In genomic region chr2:226339616-226340015, GRCh38 we compare ENCODE assay signal across 30 cellular contexts.
"Had no signal": no experiment of that assay in that cellular context is flagged by ENCODE, and none has a peak within 500 bp of the region (broad histone marks: within the 10 kb centered on the region; RNA-seq: fewer than 3 reads in every experiment).

No MANE protein-coding gene starts in this region.

- H3K4me3 ChIP-seq: ascending aorta, breast epithelium, cardiac muscle cell, colonic mucosa had no signal

- H3K4me3 Mint-ChIP-seq: activated B cell treated with CpG ODN at 0.5 μM for 24 hours; activated CD8-positive, alpha-beta memory T cell treated with anti-CD3 and anti-CD28 coated beads, Interleukin-2, amount 10 ng/mL, durations not matched to agents 7 days and 5 days; activated CD8-positive, alpha-beta T cell treated with anti-CD3 and anti-CD28 coated beads, Interleukin-2, amount 10 ng/mL, durations not matched to agents 7 days and 5 days; activated naive CD4-positive, alpha-beta T cell treated with anti-CD3 and anti-CD28 coated beads, Interleukin-2, amount 10 ng/mL, durations not matched to agents 7 days and 5 days; activated naive CD8-positive, alpha-beta T cell treated with anti-CD3 and anti-CD28 coated beads, Interleukin-2, amount 10 ng/mL, durations not matched to agents 7 days and 5 days; activated T-cell treated with anti-CD3 and anti-CD28 coated beads, Interleukin-2, amount 50 U/mL, for 72 hours; brain; T-helper 17 cell; T-helper 2 cell treated with Interferon-gamma antibody and Interleukin-4, amounts not matched to agents 5 μg/mL and 100 μg/mL, for 36 hours had no signal

- H3K9me3 Mint-ChIP-seq: activated B cell treated with CpG ODN at 0.5 μM for 24 hours; activated naive CD4-positive, alpha-beta T cell treated with anti-CD3 and anti-CD28 coated beads, Interleukin-2, amount 10 ng/mL, durations not matched to agents 7 days and 5 days; activated naive CD4-positive, alpha-beta T cell treated with anti-CD3 and anti-CD28 coated beads, Interleukin-2, amount 50 U/mL, for 72 hours; activated naive CD8-positive, alpha-beta T cell treated with anti-CD3 and anti-CD28 coated beads, Interleukin-2, amount 10 ng/mL, durations not matched to agents 7 days and 5 days; activated T-cell treated with anti-CD3 and anti-CD28 coated beads, Interleukin-2, amount 50 U/mL, for 72 hours; brain; T-helper 2 cell treated with Interferon-gamma antibody and Interleukin-4, amounts not matched to agents 5 μg/mL and 100 μg/mL, for 36 hours had no signal

- H3K27ac Mint-ChIP-seq: activated B cell treated with CpG ODN at 0.5 μM for 24 hours; activated CD8-positive, alpha-beta memory T cell treated with anti-CD3 and anti-CD28 coated beads, Interleukin-2, amount 10 ng/mL, durations not matched to agents 7 days and 5 days; activated CD8-positive, alpha-beta T cell treated with anti-CD3 and anti-CD28 coated beads, Interleukin-2, amount 10 ng/mL, durations not matched to agents 7 days and 5 days; activated naive CD4-positive, alpha-beta T cell treated with anti-CD3 and anti-CD28 coated beads, Interleukin-2, amount 10 ng/mL, durations not matched to agents 7 days and 5 days; activated naive CD4-positive, alpha-beta T cell treated with anti-CD3 and anti-CD28 coated beads, Interleukin-2, amount 50 U/mL, for 72 hours; activated naive CD8-positive, alpha-beta T cell treated with anti-CD3 and anti-CD28 coated beads, Interleukin-2, amount 10 ng/mL, durations not matched to agents 7 days and 5 days; activated T-cell treated with anti-CD3 and anti-CD28 coated beads, Interleukin-2, amount 50 U/mL, for 72 hours; T-helper 17 cell; T-helper 2 cell treated with Interferon-gamma antibody and Interleukin-4, amounts not matched to agents 5 μg/mL and 100 μg/mL, for 36 hours had no signal

- H3K27me3 Mint-ChIP-seq: brain, T-helper 17 cell had no signal

- H3K4me1 Mint-ChIP-seq: activated B cell treated with CpG ODN at 0.5 μM for 24 hours; activated CD8-positive, alpha-beta memory T cell treated with anti-CD3 and anti-CD28 coated beads, Interleukin-2, amount 10 ng/mL, durations not matched to agents 7 days and 5 days; activated naive CD4-positive, alpha-beta T cell treated with anti-CD3 and anti-CD28 coated beads, Interleukin-2, amount 10 ng/mL, durations not matched to agents 7 days and 5 days; activated naive CD8-positive, alpha-beta T cell treated with anti-CD3 and anti-CD28 coated beads, Interleukin-2, amount 10 ng/mL, durations not matched to agents 7 days and 5 days had no signal

- H3K27ac ChIP-seq: ascending aorta, breast epithelium, cardiac muscle cell, colonic mucosa, WERI-Rb-1 had no signal

- H3K36me3 Mint-ChIP-seq: activated CD8-positive, alpha-beta memory T cell treated with anti-CD3 and anti-CD28 coated beads, Interleukin-2, amount 10 ng/mL, durations not matched to agents 7 days and 5 days; activated naive CD4-positive, alpha-beta T cell treated with anti-CD3 and anti-CD28 coated beads, Interleukin-2, amount 10 ng/mL, durations not matched to agents 7 days and 5 days; activated naive CD4-positive, alpha-beta T cell treated with anti-CD3 and anti-CD28 coated beads, Interleukin-2, amount 50 U/mL, for 72 hours; activated naive CD8-positive, alpha-beta T cell treated with anti-CD3 and anti-CD28 coated beads, Interleukin-2, amount 10 ng/mL, durations not matched to agents 7 days and 5 days; brain had no signal

- H3K27me3 ChIP-seq: ascending aorta, breast epithelium, cardiac muscle cell, colonic mucosa had no signal

- H3K36me3 ChIP-seq: ascending aorta, breast epithelium, cardiac muscle cell, colonic mucosa, WERI-Rb-1 had no signal

- DNase-seq: activated B cell treated with CpG ODN at 0.5 μM for 24 hours; activated CD4-positive, alpha-beta T cell treated with anti-CD3 and anti-CD28 coated beads for 48 hours; activated CD4-positive, alpha-beta T cell treated with anti-CD3 and anti-CD28 coated beads, Interleukin-2, amount 50 U/mL, for 1 hour; activated CD4-positive, alpha-beta T cell treated with anti-CD3 and anti-CD28 coated beads, Interleukin-2, amount 50 U/mL, for 48 hours; activated CD8-positive, alpha-beta memory T cell treated with anti-CD3 and anti-CD28 coated beads, Interleukin-2, amount 10 ng/mL, durations not matched to agents 7 days and 5 days; activated CD8-positive, alpha-beta memory T cell treated with anti-CD3 and anti-CD28 coated beads, Interleukin-2, amount 50 U/mL, for 4 hours; activated CD8-positive, alpha-beta T cell treated with anti-CD3 and anti-CD28 coated beads, Interleukin-2, amount 10 ng/mL, durations not matched to agents 7 days and 5 days; activated gamma-delta T cell; activated naive CD4-positive, alpha-beta T cell; activated naive CD4-positive, alpha-beta T cell treated with anti-CD3 and anti-CD28 coated beads, Interleukin-2, amount 10 ng/mL, durations not matched to agents 7 days and 5 days; activated naive CD8-positive, alpha-beta T cell treated with anti-CD3 and anti-CD28 coated beads, Interleukin-2, amount 10 ng/mL, durations not matched to agents 7 days and 5 days; activated T-cell treated with anti-CD3 and anti-CD28 coated beads, Interleukin-2, amount 50 U/mL, for 1 hour; activated T-cell treated with anti-CD3 and anti-CD28 coated beads, Interleukin-2, amount 50 U/mL, for 72 hours; central memory CD4-positive, alpha-beta T cell; cerebellar nuclear complex; colonic mucosa; effector CD8-positive, alpha-beta T cell; head of caudate nucleus; T-helper 1 cell; T-helper 17 cell; T1000; WERI-Rb-1 had no signal

- ATAC-seq: activated CD4-positive, CD25-positive, alpha-beta regulatory T cell treated with anti-CD3 and anti-CD28 coated beads, Interleukin-2, amount 50 U/mL, for 24 hours; activated CD8-positive, alpha-beta memory T cell treated with anti-CD3 and anti-CD28 coated beads, Interleukin-2, amount 10 ng/mL, durations not matched to agents 7 days and 5 days; activated CD8-positive, alpha-beta T cell treated with anti-CD3 and anti-CD28 coated beads, Interleukin-2, amount 10 ng/mL, durations not matched to agents 7 days and 5 days; activated naive CD4-positive, alpha-beta T cell treated with anti-CD3 and anti-CD28 coated beads, Interleukin-2, amount 50 U/mL, for 72 hours; activated T-cell treated with anti-CD3 and anti-CD28 coated beads, Interleukin-2, amount 50 U/mL, for 72 hours; esophagus mucosa; T-helper 17 cell had no signal

- H3K9me3 ChIP-seq: ascending aorta, breast epithelium, colonic mucosa had no signal

- H3K4me1 ChIP-seq: ascending aorta, breast epithelium, colonic mucosa had no signal
